Comparison of ENCODE assay signal across 1 cellular context in the genomic region with DNA sequence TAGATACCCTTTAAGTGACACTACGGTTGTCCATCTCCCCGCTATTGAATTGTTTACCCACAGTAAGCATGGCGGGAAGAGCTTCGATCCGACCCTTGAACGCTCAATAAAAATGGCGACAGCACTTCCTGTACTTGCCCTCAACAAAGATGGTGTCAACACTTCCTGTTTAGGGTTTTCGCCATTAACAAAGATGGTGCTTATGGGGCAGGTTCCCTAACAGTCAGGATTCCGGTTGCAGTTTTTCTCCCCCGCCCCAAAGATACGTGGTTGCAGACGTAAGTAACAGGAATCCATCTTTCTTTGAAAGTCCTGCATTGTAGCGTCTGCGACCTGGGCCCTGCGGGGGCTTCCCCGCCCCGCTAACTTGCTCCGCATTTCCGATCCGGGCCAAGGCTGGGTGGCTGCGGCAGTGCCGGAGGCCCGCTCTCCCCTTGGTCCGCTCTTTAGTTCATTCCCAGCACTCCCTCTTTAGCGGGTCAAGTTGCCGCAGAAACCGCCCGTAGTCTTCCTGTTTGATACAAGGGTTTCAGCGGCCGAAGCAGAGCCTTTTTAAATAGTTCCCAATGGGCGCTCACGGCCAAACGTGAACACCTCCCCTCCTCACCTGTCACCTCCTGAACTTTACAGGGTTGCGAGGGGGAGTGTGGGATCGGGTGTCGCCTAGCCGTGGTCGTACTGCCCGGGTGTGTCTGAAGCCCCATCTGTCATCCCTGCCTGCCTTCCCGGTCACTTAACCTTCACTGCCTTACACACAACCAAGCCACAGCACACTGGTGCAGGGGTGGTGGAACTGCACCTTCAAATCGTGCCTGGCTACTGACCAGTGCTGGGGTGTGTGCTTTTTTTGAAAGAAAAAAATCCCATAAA.
TF ChIP-seq lines count a peak whose summit lies in the region.

TSS of gene CRADD (plus strand) at position 181 of the 870 bp plus-strand sequence.

TF ChIP-seq in K562, 482 proteins besides CTCF, POLR2A, EP300 and RAD21 (continued from another document and continues in another):
- TF ChIP-seq HBP1 (CRISPR knock-in tag; IDR thresholded peaks at IDR 0.05) (0 out of 2 replicates have a peak, but pooled peaks have one; percentile 9), ZNF584 (CRISPR knock-in tag; IDR thresholded peaks at IDR 0.05; ENCODE audit: low read depth) (peak; percentile 85), SPI1 (IDR thresholded peaks at IDR 0.05; ENCODE audit: borderline replicate concordance, low read depth, low read length) (peak; percentile 97), ZNF12 (CRISPR knock-in tag; IDR thresholded peaks at IDR 0.05) (no peak; the same call in 1 of the 2 replicates), MEIS2 (IDR thresholded peaks at IDR 0.05; ENCODE audit: partially characterized antibody) (peak; percentile 79), ZNF589 (CRISPR knock-in tag; IDR thresholded peaks at IDR 0.05; ENCODE audit: low read depth) (peak; percentile 84), KDM5B (IDR thresholded peaks at IDR 0.05; ENCODE audit: insufficient replicate concordance, low read depth, low read length) (peak; percentile 90), NR4A1 (CRISPR knock-in tag; IDR thresholded peaks at IDR 0.05) (no peak), NR4A1 (tag; IDR thresholded peaks at IDR 0.05) (0 out of 2 replicates have a peak, but pooled peaks have one; percentile 41), CREB1 (IDR thresholded peaks at IDR 0.05) (peak; percentile 68), CREB1 (CRISPR knock-in tag; IDR thresholded peaks at IDR 0.05) (peak; percentile 35; the same call in 1 of the 2 replicates), PYGO2 (tag; IDR thresholded peaks at IDR 0.05) (no peak), RBBP5 (IDR thresholded peaks at IDR 0.05; ENCODE audit: borderline replicate concordance, insufficient read depth, low read length, poor library complexity, severe bottlenecking) (peak; percentile 83), SMARCA4 (IDR thresholded peaks at IDR 0.05) (no peak; the same call in 1 of the 2 replicates), PML (IDR thresholded peaks at IDR 0.05; ENCODE audit: low read length) (peak; percentile 78), ZBTB5 (IDR thresholded peaks at IDR 0.05) (peak; percentile 96), ESRRA (IDR thresholded peaks at IDR 0.05; ENCODE audit: borderline replicate concordance, low read depth) (peak; percentile 55; the same call in 1 of the 2 replicates), SMAD3 (CRISPR knock-in tag; conservative IDR thresholded peaks at IDR 0.05) (peak; percentile 89; the same call in 1 of the 2 replicates), SMARCE1 (IDR thresholded peaks at IDR 0.05) (peak; percentile 33; the same call in 1 of the 2 replicates), HDAC6 (IDR thresholded peaks at IDR 0.05; ENCODE audit: low read depth, low read length) (no peak), RFX1 (IDR thresholded peaks at IDR 0.05) (no peak), ETV6 (IDR thresholded peaks at IDR 0.05; ENCODE audit: borderline replicate concordance in 1 of 2, low read depth in 2 of 2, low read length in 1 of 2) (no peak), ETV6 (CRISPR knock-in tag; IDR thresholded peaks at IDR 0.05; ENCODE audit: borderline replicate concordance) (no peak), TOE1 (IDR thresholded peaks at IDR 0.05; ENCODE audit: borderline replicate concordance) (peak; percentile 39; the same call in 1 of the 2 replicates), TOE1 (CRISPR knock-in tag; IDR thresholded peaks at IDR 0.05; ENCODE audit: borderline replicate concordance, low read depth) (no peak), MAZ (CRISPR knock-in tag; conservative IDR thresholded peaks at IDR 0.05 in 1 of 2, IDR thresholded peaks at IDR 0.05 in 1 of 2) (peak; percentile 63 to 65; a peak in 3 of 4 replicates), KAT8 (IDR thresholded peaks at IDR 0.05; ENCODE audit: low read depth) (no peak), FIP1L1 (IDR thresholded peaks at IDR 0.05; ENCODE audit: low read depth, low read length, poor library complexity, severe bottlenecking) (no peak), MYBL2 (IDR thresholded peaks at IDR 0.05; ENCODE audit: low read depth) (peak; percentile 69), MYBL2 (CRISPR knock-in tag; IDR thresholded peaks at IDR 0.05; ENCODE audit: borderline replicate concordance) (no peak), ZNF644 (tag; IDR thresholded peaks at IDR 0.05; ENCODE audit: low read depth) (peak; percentile 97), BHLHE40 (IDR thresholded peaks at IDR 0.05; ENCODE audit: low read length) (peak; percentile 8; the same call in 1 of the 2 replicates), ZBTB7A (IDR thresholded peaks at IDR 0.05; ENCODE audit: borderline replicate concordance, control insufficient read depth, low read depth, low read length) (peak; percentile 48; the same call in 1 of the 2 replicates), POLR2AphosphoS5 (IDR thresholded peaks at IDR 0.05; ENCODE audit: control insufficient read depth, insufficient read depth, low read depth, low read length) (peak; percentile 87), KDM4B (IDR thresholded peaks at IDR 0.05; ENCODE audit: borderline replicate concordance in 2 of 2, low read depth in 1 of 2) (0 out of 4 replicates have a peak, but pooled peaks of 1 of the 2 experiments have one; percentile 65), NEUROD1 (IDR thresholded peaks at IDR 0.05; ENCODE audit: borderline replicate concordance, low read depth, low read length, partially characterized antibody) (peak; percentile 11), HMBOX1 (IDR thresholded peaks at IDR 0.05) (peak; percentile 39; the same call in 1 of the 2 replicates), KLF6 (CRISPR knock-in tag; IDR thresholded peaks at IDR 0.05; ENCODE audit: borderline replicate concordance) (peak; percentile 71; the same call in 1 of the 2 replicates), ZNF121 (CRISPR knock-in tag; conservative IDR thresholded peaks at IDR 0.05) (no peak), DMBX1 (CRISPR knock-in tag; IDR thresholded peaks at IDR 0.05; ENCODE audit: borderline replicate concordance) (peak; percentile 25; the same call in 1 of the 2 replicates), CHD4 (IDR thresholded peaks at IDR 0.05; ENCODE audit: insufficient read depth, insufficient replicate concordance, low read depth, low read length, poor library complexity, severe bottlenecking) (no peak), RHOXF2B (CRISPR knock-in tag; conservative IDR thresholded peaks at IDR 0.05) (no peak), NELFE (IDR thresholded peaks at IDR 0.05; ENCODE audit: insufficient read depth, insufficient read length) (no peak)
- TF ChIP-seq, protein P1, sequence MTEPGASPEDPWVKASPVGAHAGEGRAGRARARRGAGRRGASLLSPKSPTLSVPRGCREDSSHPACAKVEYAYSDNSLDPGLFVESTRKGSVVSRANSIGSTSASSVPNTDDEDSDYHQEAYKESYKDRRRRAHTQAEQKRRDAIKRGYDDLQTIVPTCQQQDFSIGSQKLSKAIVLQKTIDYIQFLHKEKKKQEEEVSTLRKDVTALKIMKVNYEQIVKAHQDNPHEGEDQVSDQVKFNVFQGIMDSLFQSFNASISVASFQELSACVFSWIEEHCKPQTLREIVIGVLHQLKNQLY (CRISPR knock-in tag; conservative IDR thresholded peaks at IDR 0.05): no peak
- TF ChIP-seq, protein P2, sequence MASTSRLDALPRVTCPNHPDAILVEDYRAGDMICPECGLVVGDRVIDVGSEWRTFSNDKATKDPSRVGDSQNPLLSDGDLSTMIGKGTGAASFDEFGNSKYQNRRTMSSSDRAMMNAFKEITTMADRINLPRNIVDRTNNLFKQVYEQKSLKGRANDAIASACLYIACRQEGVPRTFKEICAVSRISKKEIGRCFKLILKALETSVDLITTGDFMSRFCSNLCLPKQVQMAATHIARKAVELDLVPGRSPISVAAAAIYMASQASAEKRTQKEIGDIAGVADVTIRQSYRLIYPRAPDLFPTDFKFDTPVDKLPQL (IDR thresholded peaks at IDR 0.05; ENCODE audit: extremely low read depth, insufficient read length): peak; percentile 68
- TF ChIP-seq, protein P3, sequence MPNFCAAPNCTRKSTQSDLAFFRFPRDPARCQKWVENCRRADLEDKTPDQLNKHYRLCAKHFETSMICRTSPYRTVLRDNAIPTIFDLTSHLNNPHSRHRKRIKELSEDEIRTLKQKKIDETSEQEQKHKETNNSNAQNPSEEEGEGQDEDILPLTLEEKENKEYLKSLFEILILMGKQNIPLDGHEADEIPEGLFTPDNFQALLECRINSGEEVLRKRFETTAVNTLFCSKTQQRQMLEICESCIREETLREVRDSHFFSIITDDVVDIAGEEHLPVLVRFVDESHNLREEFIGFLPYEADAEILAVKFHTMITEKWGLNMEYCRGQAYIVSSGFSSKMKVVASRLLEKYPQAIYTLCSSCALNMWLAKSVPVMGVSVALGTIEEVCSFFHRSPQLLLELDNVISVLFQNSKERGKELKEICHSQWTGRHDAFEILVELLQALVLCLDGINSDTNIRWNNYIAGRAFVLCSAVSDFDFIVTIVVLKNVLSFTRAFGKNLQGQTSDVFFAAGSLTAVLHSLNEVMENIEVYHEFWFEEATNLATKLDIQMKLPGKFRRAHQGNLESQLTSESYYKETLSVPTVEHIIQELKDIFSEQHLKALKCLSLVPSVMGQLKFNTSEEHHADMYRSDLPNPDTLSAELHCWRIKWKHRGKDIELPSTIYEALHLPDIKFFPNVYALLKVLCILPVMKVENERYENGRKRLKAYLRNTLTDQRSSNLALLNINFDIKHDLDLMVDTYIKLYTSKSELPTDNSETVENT (CRISPR knock-in tag; IDR thresholded peaks at IDR 0.05): peak; percentile 8; the same call in 1 of the 2 replicates
- TF ChIP-seq, protein P4, sequence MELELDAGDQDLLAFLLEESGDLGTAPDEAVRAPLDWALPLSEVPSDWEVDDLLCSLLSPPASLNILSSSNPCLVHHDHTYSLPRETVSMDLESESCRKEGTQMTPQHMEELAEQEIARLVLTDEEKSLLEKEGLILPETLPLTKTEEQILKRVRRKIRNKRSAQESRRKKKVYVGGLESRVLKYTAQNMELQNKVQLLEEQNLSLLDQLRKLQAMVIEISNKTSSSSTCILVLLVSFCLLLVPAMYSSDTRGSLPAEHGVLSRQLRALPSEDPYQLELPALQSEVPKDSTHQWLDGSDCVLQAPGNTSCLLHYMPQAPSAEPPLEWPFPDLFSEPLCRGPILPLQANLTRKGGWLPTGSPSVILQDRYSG (tag; conservative IDR thresholded peaks at IDR 0.05; ENCODE audit: low read depth): peak; percentile 65; the same call in 1 of the 2 replicates
- TF ChIP-seq, protein P5, sequence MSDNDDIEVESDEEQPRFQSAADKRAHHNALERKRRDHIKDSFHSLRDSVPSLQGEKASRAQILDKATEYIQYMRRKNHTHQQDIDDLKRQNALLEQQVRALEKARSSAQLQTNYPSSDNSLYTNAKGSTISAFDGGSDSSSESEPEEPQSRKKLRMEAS (CRISPR knock-in tag; IDR thresholded peaks at IDR 0.05): peak; percentile 33; the same call in 1 of the 2 replicates
- TF ChIP-seq, protein P6, sequence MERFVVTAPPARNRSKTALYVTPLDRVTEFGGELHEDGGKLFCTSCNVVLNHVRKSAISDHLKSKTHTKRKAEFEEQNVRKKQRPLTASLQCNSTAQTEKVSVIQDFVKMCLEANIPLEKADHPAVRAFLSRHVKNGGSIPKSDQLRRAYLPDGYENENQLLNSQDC (CRISPR knock-in tag; IDR thresholded peaks at IDR 0.05): peak; percentile 9; the same call in 1 of the 2 replicates
- TF ChIP-seq, protein P7, sequence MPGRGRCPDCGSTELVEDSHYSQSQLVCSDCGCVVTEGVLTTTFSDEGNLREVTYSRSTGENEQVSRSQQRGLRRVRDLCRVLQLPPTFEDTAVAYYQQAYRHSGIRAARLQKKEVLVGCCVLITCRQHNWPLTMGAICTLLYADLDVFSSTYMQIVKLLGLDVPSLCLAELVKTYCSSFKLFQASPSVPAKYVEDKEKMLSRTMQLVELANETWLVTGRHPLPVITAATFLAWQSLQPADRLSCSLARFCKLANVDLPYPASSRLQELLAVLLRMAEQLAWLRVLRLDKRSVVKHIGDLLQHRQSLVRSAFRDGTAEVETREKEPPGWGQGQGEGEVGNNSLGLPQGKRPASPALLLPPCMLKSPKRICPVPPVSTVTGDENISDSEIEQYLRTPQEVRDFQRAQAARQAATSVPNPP (IDR thresholded peaks at IDR 0.05; ENCODE audit: borderline replicate concordance, insufficient read depth, insufficient read length): no peak
- TF ChIP-seq, protein P8, sequence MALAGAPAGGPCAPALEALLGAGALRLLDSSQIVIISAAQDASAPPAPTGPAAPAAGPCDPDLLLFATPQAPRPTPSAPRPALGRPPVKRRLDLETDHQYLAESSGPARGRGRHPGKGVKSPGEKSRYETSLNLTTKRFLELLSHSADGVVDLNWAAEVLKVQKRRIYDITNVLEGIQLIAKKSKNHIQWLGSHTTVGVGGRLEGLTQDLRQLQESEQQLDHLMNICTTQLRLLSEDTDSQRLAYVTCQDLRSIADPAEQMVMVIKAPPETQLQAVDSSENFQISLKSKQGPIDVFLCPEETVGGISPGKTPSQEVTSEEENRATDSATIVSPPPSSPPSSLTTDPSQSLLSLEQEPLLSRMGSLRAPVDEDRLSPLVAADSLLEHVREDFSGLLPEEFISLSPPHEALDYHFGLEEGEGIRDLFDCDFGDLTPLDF (CRISPR knock-in tag; IDR thresholded peaks at IDR 0.05): peak; percentile 69; the same call in 1 of the 2 replicates
